8 cellular contexts compared by ENCODE assay signal in genomic region chr9:126326228-126327015, GRCh38. TPM values are rescaled to one million over a fixed set of nuclear protein-coding genes. Genes with fewer than 3 reads are reported as not detected.
DNase-seq lines count a peak whose midpoint lies in the region; ATAC-seq and TF ChIP-seq lines count a peak whose summit lies in the region.

TSS of gene MVB12B (plus strand) at chr9:126326829. CDS start at chr9:126326930, 101 bp downstream.

- ATAC-seq in GM19324 (IDR thresholded peaks at IDR 0.05; ENCODE audit: low FRiP score, unreplicated experiment) (no peak), GM18909 (IDR thresholded peaks at IDR 0.05; ENCODE audit: poor library complexity, unreplicated experiment) (no peak)

- peak within 1 kb of the TSS; percentile 74 for H3K9ac ChIP-seq in HUES64 (ENCODE audit: low read depth, low read length)

- H3K4me3 ChIP-seq in HUES64 (ENCODE audit: low read length) (peak within 1 kb of the TSS; percentile 64), ectodermal cell (ENCODE audit: insufficient read depth, low read depth, low read length) (peak within 1 kb of the TSS; percentile 56)

- no peak; the same call in 1 of the 2 replicates for TF ChIP-seq CTCF in C4-2B (conservative IDR thresholded peaks at IDR 0.05)

- H3K27ac ChIP-seq in C4-2B: peak within 1 kb of the TSS; percentile 61
- H3K27ac ChIP-seq in HUES64 (ENCODE audit: low read depth, low read length): 0 out of 2 replicates have a peak within 1 kb of the TSS, but pooled peaks have one; percentile 34
- no peak within 1 kb of the TSS for H3K27ac ChIP-seq in ectodermal cell (ENCODE audit: insufficient read depth, low read depth, low read length, poor library complexity, severe bottlenecking)

- H3K4me1 ChIP-seq in HUES64 (ENCODE audit: insufficient read depth, low read length) (no peaks in the 10 kb centered on the region; the same call in 1 of the 2 replicates), ectodermal cell (ENCODE audit: control insufficient read depth, insufficient read depth, low read length) (peaks cover 18% of the 10 kb centered on the region)

- no peaks in the 10 kb centered on the region for H3K36me3 ChIP-seq in HUES64 (ENCODE audit: insufficient read depth, low read length)
- no peaks in the 10 kb centered on the region for H3K36me3 ChIP-seq in ectodermal cell (ENCODE audit: control insufficient read depth, insufficient read depth, low read length)

- H3K27me3 ChIP-seq in HUES64 (ENCODE audit: insufficient read depth, low read length): peaks cover 17% of the 10 kb centered on the region
- no peaks in the 10 kb centered on the region for H3K27me3 ChIP-seq in ectodermal cell (ENCODE audit: control insufficient read depth, insufficient read depth, low read length, poor library complexity, severe bottlenecking)

- 2% methylated on average over 94 of the region's 94 CpGs for WGBS in HUES64
- WGBS in ectodermal cell, 2 experiments: 3% methylated on average over 94 of the region's 94 CpGs

- H3K9me3 ChIP-seq in HUES64 (ENCODE audit: insufficient read depth, low read depth, low read length): peaks cover 9% of the 10 kb centered on the region
- peaks cover 6% of the 10 kb centered on the region for H3K9me3 ChIP-seq in ectodermal cell (ENCODE audit: control insufficient read depth, low read length)

- peak; percentile 53 for DNase-seq in activated CD4-positive, alpha-beta T cell treated with anti-CD3 and anti-CD28 coated beads, Interleukin-2, amount 50 U/mL, for 1 hour
- DNase-seq in medulla oblongata (ENCODE audit: extremely low spot score): peak; percentile 50
- peak; percentile 36 for DNase-seq in stimulated activated CD8-positive, alpha-beta memory T cell treated with anti-CD3 and anti-CD28 coated beads, Interleukin-12 subunit alpha, Interleukin-12 subunit beta, amount 100 ng/mL, for 4 hours (ENCODE audit: low read depth)

RNA-seq across cellular contexts. Expression of gene MVB12B, which starts in this region (rescaled TPM):
- polyA plus RNA-seq in HUES64 (2013, experiment 1 of 2): 6.1 TPM
- 7.7 TPM for polyA plus RNA-seq in HUES64 (2013, experiment 2 of 2)
- polyA plus RNA-seq in ectodermal cell (2013, experiment 1 of 4): 21.1 TPM
- 23.4 TPM for polyA plus RNA-seq in ectodermal cell (2013, experiment 2 of 4)
- polyA plus RNA-seq in ectodermal cell (2013, experiment 3 of 4): 17.0 TPM
- polyA plus RNA-seq in ectodermal cell (2013, experiment 4 of 4): 19.6 TPM
